ENCODE assay signal across 8 cellular contexts in the genomic region with DNA sequence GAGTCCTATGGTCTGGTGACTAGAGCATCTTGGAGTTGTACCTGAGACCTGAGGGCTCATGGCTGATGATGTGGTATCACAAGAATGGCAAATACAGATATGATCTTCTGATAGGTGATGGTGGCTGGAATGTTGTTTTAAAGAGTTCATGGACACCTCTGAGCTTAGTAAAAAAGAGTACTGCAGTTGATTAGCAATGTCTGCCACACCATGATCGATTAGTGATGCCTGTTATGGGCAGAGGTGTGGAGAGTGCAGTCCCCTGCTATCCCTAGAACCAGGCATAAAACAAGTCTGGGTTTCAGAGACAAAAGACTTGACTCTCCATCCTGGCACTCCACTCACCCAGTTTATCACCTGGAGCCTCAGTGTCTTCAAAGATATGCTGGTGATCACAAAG. TPM values are rescaled to one million over a fixed set of nuclear protein-coding genes. Genes with fewer than 3 reads are reported as not detected.
DNase-seq lines count a peak whose midpoint lies in the region; ATAC-seq and TF ChIP-seq lines count a peak whose summit lies in the region.
"Had no signal": no experiment of that assay in that cellular context is flagged by ENCODE, and none has a peak within 500 bp of the region (broad histone marks: within the 10 kb centered on the region; RNA-seq: fewer than 3 reads in every experiment).

No MANE protein-coding gene starts in this region.

- ATAC-seq in HG03139 (IDR thresholded peaks at IDR 0.05; ENCODE audit: unreplicated experiment): no peak

- peak overlapping the region in 2 of 11 experiments; percentile 22 to 69; a peak in 1 of 22 replicates for H3K27ac ChIP-seq in BLaER1 treated with 17β-estradiol and CSF1 and Interleukin-3, amounts not matched to agents 10 nM and 100 nM

- H3K27me3 ChIP-seq in BLaER1 treated with 17β-estradiol and CSF1 and Interleukin-3, amounts not matched to agents 10 nM and 100 nM: no peaks in the 10 kb centered on the region

- peak; percentile 26 for DNase-seq in DMS153 treated with DMSO at 0.1 percent for 48 hours (lab: John Stamatoyannopoulos, UW; ENCODE audit: unreplicated experiment)
- peak; percentile 32 for DNase-seq in SW480 (ENCODE audit: low spot score)
- no peak for DNase-seq in endothelial cell (ENCODE audit: low spot score)
- no peak for DNase-seq in glomerular visceral epithelial cell (ENCODE audit: extremely low spot score)
- DNase-seq in NCI-H1436 (lab: John Stamatoyannopoulos, UW): no peak

- H3K36me3 ChIP-seq in BLaER1 treated with 17β-estradiol and CSF1 and Interleukin-3, amounts not matched to agents 10 nM and 100 nM: no peaks in the 10 kb centered on the region

- H3K9ac ChIP-seq in BLaER1 treated with 17β-estradiol and CSF1 and Interleukin-3, amounts not matched to agents 10 nM and 100 nM: peak overlapping the region in 1 of 11 experiments; percentile 31; a peak in 1 of 22 replicates

- peaks cover 4% of the 10 kb centered on the region for H3K27me3 Mint-ChIP-seq in endothelial cell (ENCODE audit: unreplicated experiment)

- TF ChIP-seq CTCF in endothelial cell (IDR thresholded peaks at IDR 0.05; ENCODE audit: unreplicated experiment): no peak

- peaks cover 31 to 42% (median 38%) of the 10 kb centered on the region in 10 experiments for H3K4me1 ChIP-seq in BLaER1 treated with 17β-estradiol and CSF1 and Interleukin-3, amounts not matched to agents 10 nM and 100 nM

- H3K4me1 Mint-ChIP-seq in endothelial cell (ENCODE audit: unreplicated experiment): peaks cover 4% of the 10 kb centered on the region

- no peaks in the 10 kb centered on the region for H3K9me3 Mint-ChIP-seq in endothelial cell (ENCODE audit: unreplicated experiment)

- no peaks in the 10 kb centered on the region for H3K9me3 ChIP-seq in BLaER1 treated with 17β-estradiol and CSF1 and Interleukin-3, amounts not matched to agents 10 nM and 100 nM (replicated peaks in 1 of 11)

- no peaks in the 10 kb centered on the region for H3K36me3 Mint-ChIP-seq in endothelial cell (ENCODE audit: low read depth, unreplicated experiment)

- H4K20me1 ChIP-seq in BLaER1 treated with 17β-estradiol and CSF1 and Interleukin-3, amounts not matched to agents 10 nM and 100 nM: no peaks in the 10 kb centered on the region

- peak overlapping the region; percentile 0 for H3K4me3 Mint-ChIP-seq in endothelial cell (ENCODE audit: unreplicated experiment)

- H3K4me2 ChIP-seq in BLaER1 treated with 17β-estradiol and CSF1 and Interleukin-3, amounts not matched to agents 10 nM and 100 nM: peak overlapping the region in 10 of 11 experiments; percentile 39 to 93 (median 54); a peak in 18 of 22 replicates

- no peak overlapping the region for H3K27ac Mint-ChIP-seq in endothelial cell (ENCODE audit: unreplicated experiment)

- H3K4me3 ChIP-seq in BLaER1 treated with 17β-estradiol and CSF1 and Interleukin-3, amounts not matched to agents 10 nM and 100 nM: no peak overlapping the region

RNA-seq across cellular contexts. Expression of a gene that starts 1.4 kb away (rescaled TPM):
- not detected for total RNA-seq in endothelial cell (ENCODE audit: unreplicated experiment)
- total RNA-seq: chondrocyte had no signal

RNA-seq across cellular contexts. Expression of a gene that starts 15.8 kb away (rescaled TPM):
- total RNA-seq in endothelial cell (ENCODE audit: unreplicated experiment): 66.4 TPM

RNA-seq across cellular contexts. Expression of a gene that starts 26.2 kb away (rescaled TPM):
- total RNA-seq in endothelial cell (ENCODE audit: unreplicated experiment): not detected
- total RNA-seq: chondrocyte had no signal

RNA-seq across cellular contexts. Expression of a gene that starts 29.1 kb away (rescaled TPM):
- 19.4 TPM for total RNA-seq in endothelial cell (ENCODE audit: unreplicated experiment)

RNA-seq across cellular contexts. Expression of a gene that starts 42.9 kb away (rescaled TPM):
- 4.8 TPM for total RNA-seq in endothelial cell (ENCODE audit: unreplicated experiment)

Comparison
In these comparisons a context has a peak if more than half of its experiments do, and no peak if none do; other contexts are left out.
1. DNase-seq: peak in DMS153 treated with DMSO at 0.1 percent for 48 hours (single experiment) and SW480 (single experiment); none in endothelial cell (single experiment), glomerular visceral epithelial cell (single experiment) and NCI-H1436 (single experiment).